8 cellular contexts compared by ENCODE assay signal in the genomic region with DNA sequence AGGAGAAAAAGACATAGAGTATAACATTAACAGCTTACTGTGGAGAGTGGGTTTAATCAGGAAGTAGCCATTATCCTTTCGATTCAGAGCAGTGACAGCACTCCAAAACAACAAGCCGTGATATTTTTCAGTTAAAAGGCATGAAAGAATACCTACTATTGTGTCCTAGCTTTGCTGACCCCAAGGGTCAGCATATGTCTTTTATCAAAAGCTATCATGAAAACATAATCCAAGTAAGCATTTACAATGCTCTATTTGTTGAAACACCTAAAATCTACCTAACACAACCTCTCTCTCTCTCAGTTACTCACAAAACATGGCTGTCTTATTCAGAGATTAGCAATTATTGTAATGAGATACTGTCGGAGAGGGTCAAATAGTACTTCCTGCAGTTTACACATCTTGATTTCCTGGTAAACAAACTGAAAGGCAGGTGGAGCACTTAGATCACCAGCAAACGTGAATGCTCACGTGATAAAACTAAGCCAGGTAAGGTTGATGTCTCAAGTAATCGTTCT.
DNase-seq lines count a peak whose midpoint lies in the region; ATAC-seq, FAIRE-seq and TF ChIP-seq lines count a peak whose summit lies in the region.

No MANE protein-coding gene starts in this region.

- peak overlapping the region in 11 of 12 donors; percentile 23 to 60 (median 52) for H3K4me3 ChIP-seq in heart left ventricle
- H3K4me3 ChIP-seq in prostate gland: peak overlapping the region; percentile 23 to 27

- H3K27ac Mint-ChIP-seq in activated T-helper 17 cell treated with anti-CD3 and anti-CD28 coated beads, Interleukin-2, amount 50 U/mL, for 72 hours: peak overlapping the region; percentile 87

- TF ChIP-seq POLR2A in heart left ventricle (IDR thresholded peaks at IDR 0.05) (no peak), prostate gland (IDR thresholded peaks at IDR 0.05) (no peak)

- TF ChIP-seq CTCF in D721Med (IDR thresholded peaks at IDR 0.05; ENCODE audit: insufficient read depth, missing control alignments): peak; percentile 38
- TF ChIP-seq CTCF in heart left ventricle (IDR thresholded peaks at IDR 0.05): no peak
- TF ChIP-seq CTCF in prostate gland (IDR thresholded peaks at IDR 0.05): peak in 3 of 4 experiments; percentile 12 to 32 (median 26)

- H3K9me3 ChIP-seq in heart left ventricle (no peaks in the 10 kb centered on the region), prostate gland (no peaks in the 10 kb centered on the region)

- no peaks in the 10 kb centered on the region for H3K9me3 Mint-ChIP-seq in activated T-helper 17 cell treated with anti-CD3 and anti-CD28 coated beads, Interleukin-2, amount 50 U/mL, for 72 hours

- intact Hi-C loops in heart left ventricle (cut with DNase I) (loop anchor here in 3 of 10 donors (5.0 to 10.0 kb wide), 2 partner anchors 99 to 101 kb away; a partner anchor contains a TSS), prostate gland (cut with DNase I) (no loop called here)

- DNase-seq in D721Med (ENCODE audit: insufficient read length, low spot score): no peak
- DNase-seq in GM19238 (ENCODE audit: insufficient read length, low spot score): peak; percentile 14
- peak; percentile 85 for DNase-seq in NCI-H2196 (lab: John Stamatoyannopoulos, UW; ENCODE audit: unreplicated experiment)
- DNase-seq in heart left ventricle: no peak
- peak; percentile 21 for DNase-seq in prostate gland (ENCODE audit: low spot score)
- no peak for DNase-seq in MV-4-11 (lab: John Stamatoyannopoulos, UW)

- H3K36me3 ChIP-seq in heart left ventricle (no peaks in the 10 kb centered on the region), prostate gland (no peaks in the 10 kb centered on the region)

- 3 to 6% (median 4%) methylated on average over 6 of the region's 6 CpGs for WGBS in heart left ventricle, 4 donors
- WGBS in prostate gland: 7% methylated on average over 6 of the region's 6 CpGs

- no peaks in the 10 kb centered on the region for H3K27me3 ChIP-seq in heart left ventricle
- no peaks in the 10 kb centered on the region for H3K27me3 ChIP-seq in prostate gland (replicated peaks; ENCODE audit: insufficient read depth)

- no peaks in the 10 kb centered on the region for H3K27me3 Mint-ChIP-seq in activated T-helper 17 cell treated with anti-CD3 and anti-CD28 coated beads, Interleukin-2, amount 50 U/mL, for 72 hours

- ATAC-seq in HG03159 (IDR thresholded peaks at IDR 0.05; ENCODE audit: unreplicated experiment) (peak; percentile 94), heart left ventricle (peak; percentile 40 to 77 (median 70))
- ATAC-seq in activated T-helper 17 cell treated with anti-CD3 and anti-CD28 coated beads, Interleukin-2, amount 50 U/mL, for 72 hours (replicated peaks): peak; percentile 95

- peak; percentile 95 for FAIRE-seq in D721Med (lab: Jason Lieb, UNC)

- no peaks in the 10 kb centered on the region for H3K36me3 Mint-ChIP-seq in activated T-helper 17 cell treated with anti-CD3 and anti-CD28 coated beads, Interleukin-2, amount 50 U/mL, for 72 hours (ENCODE audit: low read depth)

- H3K4me1 Mint-ChIP-seq in activated T-helper 17 cell treated with anti-CD3 and anti-CD28 coated beads, Interleukin-2, amount 50 U/mL, for 72 hours: peaks cover 10% of the 10 kb centered on the region

- H3K27ac ChIP-seq in heart left ventricle (peak overlapping the region in 11 of 12 donors; percentile 7 to 79 (median 59)), prostate gland (peak overlapping the region; percentile 44 to 56)

- peak overlapping the region; percentile 82 for H3K4me3 Mint-ChIP-seq in activated T-helper 17 cell treated with anti-CD3 and anti-CD28 coated beads, Interleukin-2, amount 50 U/mL, for 72 hours

- H3K4me1 ChIP-seq in heart left ventricle (peaks cover 0 to 62% (median 29%) of the 10 kb centered on the region in 12 donors), prostate gland (replicated peaks) (no peaks in the 10 kb centered on the region)

Comparison
In these comparisons a context has a peak if more than half of its experiments do, and no peak if none do; other contexts are left out.
1. DNase-seq: peak in GM19238 (single experiment), NCI-H2196 (single experiment) and prostate gland (single experiment); none in D721Med (single experiment), heart left ventricle (0 of 5) and MV-4-11 (single experiment).
2. CTCF ChIP-seq: peak in D721Med (single experiment) and prostate gland (3 of 4); none in heart left ventricle (0 of 12).
3. Peak in every context shown above with its lines, with median percentiles within 50 percentile points of each other: ATAC-seq.